In genomic region chr5:177608243-177609075, GRCh38 we compare ENCODE assay signal across 13 cellular contexts.
"Had no signal": no experiment of that assay in that cellular context is flagged by ENCODE, and none has a peak within 500 bp of the region (broad histone marks: within the 10 kb centered on the region; RNA-seq: fewer than 3 reads in every experiment).

No MANE protein-coding gene starts in this region.

- H3K9me3 Mint-ChIP-seq: activated naive CD8-positive, alpha-beta T cell treated with anti-CD3 and anti-CD28 coated beads for 36 hours; dendritic cell treated with granulocyte-macrophage colony-stimulating factor and Interleukin-4, amounts not matched to agents 40 ng/mL and 50 ng/mL, for 4 days; nephron had no signal

- H3K9me3 ChIP-seq: pancreas, thyroid gland had no signal

- H3K4me3 Mint-ChIP-seq: activated naive CD8-positive, alpha-beta T cell treated with anti-CD3 and anti-CD28 coated beads for 36 hours; dendritic cell treated with granulocyte-macrophage colony-stimulating factor and Interleukin-4, amounts not matched to agents 40 ng/mL and 50 ng/mL, for 4 days; nephron had no signal

- H3K27ac ChIP-seq: pancreas, thyroid gland had no signal

- DNase-seq: activated CD4-positive, alpha-beta T cell treated with anti-CD3 and anti-CD28 coated beads, Interleukin-2, amount 50 U/mL, for 48 hours; activated naive CD8-positive, alpha-beta T cell treated with anti-CD3 and anti-CD28 coated beads for 36 hours; aorta; cerebellar nuclear complex; effector memory CD4-positive, alpha-beta T cell; foreskin melanocyte; kidney glomerular epithelial cell; stimulated activated CD4-positive, alpha-beta T cell treated with anti-CD3 and anti-CD28 coated beads, Interleukin-12 subunit alpha, Interleukin-12 subunit beta, amount 100 ng/mL, for 4 hours; stimulated activated CD4-positive, alpha-beta T cell treated with anti-CD3 and anti-CD28 coated beads, Interleukin-2, amount 100 ng/mL, for 24 hours; thyroid gland had no signal

- H3K4me3 ChIP-seq: pancreas, thyroid gland had no signal

- H3K36me3 ChIP-seq: pancreas, thyroid gland had no signal

- H3K27me3 Mint-ChIP-seq: activated naive CD8-positive, alpha-beta T cell treated with anti-CD3 and anti-CD28 coated beads for 36 hours; dendritic cell treated with granulocyte-macrophage colony-stimulating factor and Interleukin-4, amounts not matched to agents 40 ng/mL and 50 ng/mL, for 4 days had no signal

- H3K4me1 ChIP-seq: pancreas had no signal

- H3K27ac Mint-ChIP-seq: activated naive CD8-positive, alpha-beta T cell treated with anti-CD3 and anti-CD28 coated beads for 36 hours; dendritic cell treated with granulocyte-macrophage colony-stimulating factor and Interleukin-4, amounts not matched to agents 40 ng/mL and 50 ng/mL, for 4 days had no signal

- H3K4me1 Mint-ChIP-seq: nephron had no signal

- H3K27me3 ChIP-seq: pancreas, thyroid gland had no signal
